In genomic region chr20:47532002-47532401, GRCh38 we compare ENCODE assay signal across 18 cellular contexts.
"Had no signal": no experiment of that assay in that cellular context is flagged by ENCODE, and none has a peak within 500 bp of the region (broad histone marks: within the 10 kb centered on the region; RNA-seq: fewer than 3 reads in every experiment).

No MANE protein-coding gene starts in this region.

- H3K9me3 Mint-ChIP-seq: central memory CD8-positive, alpha-beta T cell had no signal

- H3K27ac ChIP-seq: ascending aorta, coronary artery, foreskin keratinocyte, lower lobe of right lung, psoas muscle, SJCRH30, skin epidermis had no signal

- H3K4me1 ChIP-seq: foreskin keratinocyte, SJCRH30 had no signal

- H3K9me3 ChIP-seq: ascending aorta, psoas muscle had no signal

- H3K4me3 Mint-ChIP-seq: activated B cell treated with CpG ODN at 0.5 μM for 24 hours; central memory CD8-positive, alpha-beta T cell had no signal

- H3K4me3 ChIP-seq: ascending aorta, coronary artery, lower lobe of right lung, psoas muscle, SJCRH30, skin epidermis had no signal

- H3K27me3 ChIP-seq: ascending aorta, foreskin keratinocyte, SJCRH30 had no signal

- H3K36me3 ChIP-seq: ascending aorta, lower lobe of right lung had no signal

- H3K27me3 Mint-ChIP-seq: activated B cell treated with CpG ODN at 0.5 μM for 24 hours; central memory CD8-positive, alpha-beta T cell had no signal

- DNase-seq: activated B cell treated with CpG ODN at 0.5 μM for 24 hours; activated CD4-positive, alpha-beta T cell treated with anti-CD3 and anti-CD28 coated beads, Interleukin-2, amount 50 U/mL, for 1 hour; activated CD8-positive, alpha-beta memory T cell treated with anti-CD3 and anti-CD28 coated beads for 24 hours; activated CD8-positive, alpha-beta memory T cell treated with anti-CD3 and anti-CD28 coated beads, Interleukin-2, amount 50 U/mL, for 48 hours; activated naive CD4-positive, alpha-beta T cell treated with Interleukin-2 at 50 U/mL for 16 hours; foreskin keratinocyte; hippocampal formation; islet precursor cell; left colon; lower lobe of right lung; midbrain; psoas muscle; right cardiac atrium; SJCRH30 had no signal

- ATAC-seq: foreskin keratinocyte, left colon, psoas muscle had no signal
